1 cellular context compared by ENCODE assay signal in the genomic region with DNA sequence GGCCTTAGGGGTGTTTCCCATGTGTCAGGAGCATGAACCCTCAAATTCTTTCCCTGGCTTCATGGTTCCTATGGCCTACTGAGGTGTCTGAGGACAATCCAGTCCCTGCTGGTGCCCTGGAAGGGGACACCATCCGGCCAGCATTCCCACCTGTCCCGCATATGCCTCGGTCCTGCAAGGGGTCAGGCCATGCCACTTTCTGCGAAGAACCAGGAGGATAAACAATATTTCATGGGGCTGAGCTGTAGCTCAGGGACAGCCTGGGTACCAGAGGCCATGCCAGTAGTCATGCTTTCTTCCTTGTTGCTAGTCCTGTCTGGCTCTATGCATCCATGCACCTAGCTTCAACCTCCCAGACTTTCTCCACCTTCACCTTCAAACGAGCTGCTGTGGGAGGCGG.
TF ChIP-seq lines count a peak whose summit lies in the region.

No MANE protein-coding gene starts in this region.

TF ChIP-seq in GM23338, 12 proteins besides CTCF, POLR2A, EP300 and RAD21 (continued from another document):
- TF ChIP-seq, protein P1, sequence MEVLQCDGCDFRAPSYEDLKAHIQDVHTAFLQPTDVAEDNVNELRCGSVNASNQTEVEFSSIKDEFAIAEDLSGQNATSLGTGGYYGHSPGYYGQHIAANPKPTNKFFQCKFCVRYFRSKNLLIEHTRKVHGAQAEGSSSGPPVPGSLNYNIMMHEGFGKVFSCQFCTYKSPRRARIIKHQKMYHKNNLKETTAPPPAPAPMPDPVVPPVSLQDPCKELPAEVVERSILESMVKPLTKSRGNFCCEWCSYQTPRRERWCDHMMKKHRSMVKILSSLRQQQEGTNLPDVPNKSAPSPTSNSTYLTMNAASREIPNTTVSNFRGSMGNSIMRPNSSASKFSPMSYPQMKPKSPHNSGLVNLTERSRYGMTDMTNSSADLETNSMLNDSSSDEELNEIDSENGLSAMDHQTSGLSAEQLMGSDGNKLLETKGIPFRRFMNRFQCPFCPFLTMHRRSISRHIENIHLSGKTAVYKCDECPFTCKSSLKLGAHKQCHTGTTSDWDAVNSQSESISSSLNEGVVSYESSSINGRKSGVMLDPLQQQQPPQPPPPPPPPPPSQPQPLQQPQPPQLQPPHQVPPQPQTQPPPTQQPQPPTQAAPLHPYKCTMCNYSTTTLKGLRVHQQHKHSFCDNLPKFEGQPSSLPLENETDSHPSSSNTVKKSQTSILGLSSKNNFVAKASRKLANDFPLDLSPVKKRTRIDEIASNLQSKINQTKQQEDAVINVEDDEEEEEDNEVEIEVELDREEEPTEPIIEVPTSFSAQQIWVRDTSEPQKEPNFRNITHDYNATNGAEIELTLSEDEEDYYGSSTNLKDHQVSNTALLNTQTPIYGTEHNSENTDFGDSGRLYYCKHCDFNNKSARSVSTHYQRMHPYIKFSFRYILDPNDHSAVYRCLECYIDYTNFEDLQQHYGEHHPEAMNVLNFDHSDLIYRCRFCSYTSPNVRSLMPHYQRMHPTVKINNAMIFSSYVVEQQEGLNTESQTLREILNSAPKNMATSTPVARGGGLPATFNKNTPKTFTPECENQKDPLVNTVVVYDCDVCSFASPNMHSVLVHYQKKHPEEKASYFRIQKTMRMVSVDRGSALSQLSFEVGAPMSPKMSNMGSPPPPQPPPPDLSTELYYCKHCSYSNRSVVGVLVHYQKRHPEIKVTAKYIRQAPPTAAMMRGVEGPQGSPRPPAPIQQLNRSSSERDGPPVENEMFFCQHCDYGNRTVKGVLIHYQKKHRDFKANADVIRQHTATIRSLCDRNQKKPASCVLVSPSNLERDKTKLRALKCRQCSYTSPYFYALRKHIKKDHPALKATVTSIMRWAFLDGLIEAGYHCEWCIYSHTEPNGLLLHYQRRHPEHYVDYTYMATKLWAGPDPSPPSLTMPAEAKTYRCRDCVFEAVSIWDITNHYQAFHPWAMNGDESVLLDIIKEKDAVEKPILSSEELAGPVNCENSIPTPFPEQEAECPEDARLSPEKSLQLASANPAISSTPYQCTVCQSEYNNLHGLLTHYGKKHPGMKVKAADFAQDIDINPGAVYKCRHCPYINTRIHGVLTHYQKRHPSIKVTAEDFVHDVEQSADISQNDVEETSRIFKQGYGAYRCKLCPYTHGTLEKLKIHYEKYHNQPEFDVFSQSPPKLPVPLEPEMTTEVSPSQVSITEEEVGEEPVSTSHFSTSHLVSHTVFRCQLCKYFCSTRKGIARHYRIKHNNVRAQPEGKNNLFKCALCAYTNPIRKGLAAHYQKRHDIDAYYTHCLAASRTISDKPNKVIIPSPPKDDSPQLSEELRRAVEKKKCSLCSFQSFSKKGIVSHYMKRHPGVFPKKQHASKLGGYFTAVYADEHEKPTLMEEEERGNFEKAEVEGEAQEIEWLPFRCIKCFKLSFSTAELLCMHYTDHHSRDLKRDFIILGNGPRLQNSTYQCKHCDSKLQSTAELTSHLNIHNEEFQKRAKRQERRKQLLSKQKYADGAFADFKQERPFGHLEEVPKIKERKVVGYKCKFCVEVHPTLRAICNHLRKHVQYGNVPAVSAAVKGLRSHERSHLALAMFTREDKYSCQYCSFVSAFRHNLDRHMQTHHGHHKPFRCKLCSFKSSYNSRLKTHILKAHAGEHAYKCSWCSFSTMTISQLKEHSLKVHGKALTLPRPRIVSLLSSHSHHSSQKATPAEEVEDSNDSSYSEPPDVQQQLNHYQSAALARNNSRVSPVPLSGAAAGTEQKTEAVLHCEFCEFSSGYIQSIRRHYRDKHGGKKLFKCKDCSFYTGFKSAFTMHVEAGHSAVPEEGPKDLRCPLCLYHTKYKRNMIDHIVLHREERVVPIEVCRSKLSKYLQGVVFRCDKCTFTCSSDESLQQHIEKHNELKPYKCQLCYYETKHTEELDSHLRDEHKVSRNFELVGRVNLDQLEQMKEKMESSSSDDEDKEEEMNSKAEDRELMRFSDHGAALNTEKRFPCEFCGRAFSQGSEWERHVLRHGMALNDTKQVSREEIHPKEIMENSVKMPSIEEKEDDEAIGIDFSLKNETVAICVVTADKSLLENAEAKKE (CRISPR knock-in tag; IDR thresholded peaks at IDR 0.05) = no peak
- TF ChIP-seq ZNF331 (CRISPR knock-in tag; IDR thresholded peaks at IDR 0.05; ENCODE audit: low read depth) = no peak
TF ChIP-seq in GM23338: peak in this region for 0.
